ENCODE assay signal across 11 cellular contexts in the genomic region with DNA sequence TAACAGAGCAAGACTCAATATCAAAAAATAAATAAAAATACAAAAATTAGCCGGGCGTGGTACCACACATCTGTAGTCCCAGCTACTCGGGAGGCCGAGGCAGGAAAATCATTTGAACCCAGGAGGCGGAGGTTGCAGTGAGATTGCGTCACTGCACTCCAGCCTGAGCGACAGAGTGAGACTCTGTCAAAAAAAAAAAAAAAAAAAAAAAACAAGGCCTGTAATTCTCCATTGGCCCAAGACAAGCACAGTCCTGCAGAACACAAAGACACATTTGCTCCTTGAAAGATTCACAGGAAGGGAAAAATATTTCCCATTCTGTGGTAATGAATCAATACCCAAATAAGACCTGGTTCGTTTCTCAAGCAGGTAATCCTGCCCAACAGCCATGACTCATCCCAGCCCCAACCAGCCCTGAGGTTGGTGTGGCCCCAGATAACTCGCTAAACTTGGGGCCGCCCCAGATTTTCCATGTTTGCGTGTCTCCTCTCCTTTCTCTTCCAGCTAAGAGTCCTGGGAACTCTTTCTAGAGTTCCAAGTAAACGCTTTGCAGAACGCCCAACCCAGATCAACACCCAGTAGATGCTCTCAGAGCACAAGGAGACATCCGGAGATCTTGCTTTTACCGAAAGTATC. TPM values are rescaled to one million over a fixed set of nuclear protein-coding genes. Genes with fewer than 3 reads are reported as not detected.
A peak's percentile ranks its signal among the peaks of the same experiment; 100 is the strongest.
DNase-seq lines count a peak whose midpoint lies in the region; ATAC-seq, FAIRE-seq and TF ChIP-seq lines count a peak whose summit lies in the region.
"Had no signal": no experiment of that assay in that cellular context is flagged by ENCODE, and none has a peak within 500 bp of the region (broad histone marks: within the 10 kb centered on the region; RNA-seq: fewer than 3 reads in every experiment).

No MANE protein-coding gene starts in this region.

- no peaks in the 10 kb centered on the region for H3K9me1 ChIP-seq in K562 (ENCODE audit: control insufficient read depth, insufficient read depth, low read length)

- TF ChIP-seq RAD21 in K562 (CRISPR knock-in tag; conservative IDR thresholded peaks at IDR 0.05 in 1 of 2, IDR thresholded peaks at IDR 0.05 in 1 of 2): no peak

- peaks cover 49% of the 10 kb centered on the region for H3K4me1 Mint-ChIP-seq in stimulated activated naive CD8-positive, alpha-beta T cell treated with anti-CD3 and anti-CD28 coated beads, Interleukin-15, Interleukin-2, amounts not matched to agents 100 ng/mL and 50 ng/mL, for 24 hours (ENCODE audit: low read depth)

- H3K9me2 ChIP-seq in hepatocyte (replicated peaks; ENCODE audit: insufficient read depth): no peaks in the 10 kb centered on the region

- no peak for TF ChIP-seq POLR2A in K562 (conservative IDR thresholded peaks at IDR 0.05)

- no peak for ATAC-seq in stimulated activated naive CD8-positive, alpha-beta T cell treated with anti-CD3 and anti-CD28 coated beads, Interleukin-15, Interleukin-2, amounts not matched to agents 100 U/mL and 50 U/mL, for 24 hours
- ATAC-seq in K562 (peak; percentile 76), HG02938 (IDR thresholded peaks at IDR 0.05; ENCODE audit: unreplicated experiment) (no peak), GM18861 (IDR thresholded peaks at IDR 0.05; ENCODE audit: unreplicated experiment) (no peak), mucosa of descending colon (no peak)

- H3K27me3 Mint-ChIP-seq in stimulated activated naive CD8-positive, alpha-beta T cell treated with anti-CD3 and anti-CD28 coated beads, Interleukin-15, Interleukin-2, amounts not matched to agents 100 ng/mL and 50 ng/mL, for 24 hours: no peaks in the 10 kb centered on the region
- H3K27me3 Mint-ChIP-seq: CD8-positive, alpha-beta memory T cell had no signal

- H3K9me3 ChIP-seq in K562 (replicated peaks; ENCODE audit: control insufficient read depth, insufficient read depth, low read depth, low read length): no peaks in the 10 kb centered on the region
- no peaks in the 10 kb centered on the region for H3K9me3 ChIP-seq in hepatocyte (ENCODE audit: low read depth)
- no peaks in the 10 kb centered on the region for H3K9me3 ChIP-seq in mucosa of descending colon

- CTCF ChIA-PET in K562 (lab: Yijun Ruan, JAX; ENCODE audit: low intra/inter-chr PET ratio): no interaction called here

- intact Hi-C loops in K562 (cut with micrococcal nuclease) (no loop called here), mucosa of descending colon (cut with DNase I, micrococcal nuclease) (no loop called here)

- peaks cover 0 to 20% of the 10 kb centered on the region in 2 experiments; a peak in 2 of 5 replicates for H3K27me3 ChIP-seq in K562 (ENCODE audit: control insufficient read depth in 2 of 2, insufficient read depth in 2 of 2, low read length in 2 of 2)
- H3K27me3 ChIP-seq in hepatocyte: no peaks in the 10 kb centered on the region
- H3K27me3 ChIP-seq: cardiac muscle cell had no signal

- no peaks in the 10 kb centered on the region for H3K36me3 ChIP-seq in K562 (ENCODE audit: control insufficient read depth, insufficient read depth, low read length)
- no peaks in the 10 kb centered on the region for H3K36me3 ChIP-seq in hepatocyte (replicated peaks; ENCODE audit: insufficient read depth, low read depth)
- H3K36me3 ChIP-seq in mucosa of descending colon (ENCODE audit: low read depth): no peaks in the 10 kb centered on the region
- H3K36me3 ChIP-seq: cardiac muscle cell had no signal

- POLR2A ChIA-PET in K562 (lab: Yijun Ruan, JAX): interaction anchor here (1.0 to 1.6 kb wide), 3 partner anchors 9 to 67 kb away, joined by 3 to 8 read pairs (median 4); no protein-coding TSS in a partner anchor

- H3K4me1 ChIP-seq in K562 (replicated peaks in 1 of 2; ENCODE audit: control insufficient read depth in 2 of 2, insufficient read depth in 2 of 2, low read length in 2 of 2) (peaks cover 15 to 26% of the 10 kb centered on the region in 2 experiments), hepatocyte (ENCODE audit: insufficient read depth) (peaks cover 18% of the 10 kb centered on the region), mucosa of descending colon (ENCODE audit: low read depth) (no peaks in the 10 kb centered on the region)

- peak overlapping the region; percentile 37 for H3K27ac Mint-ChIP-seq in stimulated activated naive CD8-positive, alpha-beta T cell treated with anti-CD3 and anti-CD28 coated beads, Interleukin-15, Interleukin-2, amounts not matched to agents 100 ng/mL and 50 ng/mL, for 24 hours

- H3K27ac ChIP-seq in K562 (ENCODE audit: extremely low read depth, low read depth, low read length): peak overlapping the region; percentile 17; the same call in 1 of the 3 replicates
- H3K27ac ChIP-seq in hepatocyte: peak overlapping the region; percentile 40
- H3K27ac ChIP-seq: cardiac muscle cell had no signal

- no peak overlapping the region for H2AFZ ChIP-seq in K562 (ENCODE audit: low read depth, low read length)
- H2AFZ ChIP-seq in hepatocyte: no peak overlapping the region

- peak; percentile 73 for TF ChIP-seq EP300 in K562 (IDR thresholded peaks at IDR 0.05; ENCODE audit: low read length)

- TF ChIP-seq CTCF in K562 (IDR thresholded peaks at IDR 0.05 in 2 of 3, conservative IDR thresholded peaks at IDR 0.05 in 1 of 3; ENCODE audit: insufficient read depth in 2 of 3, low read depth in 1 of 3, low read length in 3 of 3) (no peak), hepatocyte (IDR thresholded peaks at IDR 0.05; ENCODE audit: poor library complexity) (no peak), mucosa of descending colon (IDR thresholded peaks at IDR 0.05) (no peak)

- peak overlapping the region; percentile 41 for H3K4me3 Mint-ChIP-seq in stimulated activated naive CD8-positive, alpha-beta T cell treated with anti-CD3 and anti-CD28 coated beads, Interleukin-15, Interleukin-2, amounts not matched to agents 100 ng/mL and 50 ng/mL, for 24 hours
- H3K4me3 Mint-ChIP-seq: CD8-positive, alpha-beta memory T cell; immature natural killer cell had no signal

- no peaks in the 10 kb centered on the region for H4K20me1 ChIP-seq in K562 (replicated peaks; ENCODE audit: control insufficient read depth, insufficient read depth, low read length)
- H4K20me1 ChIP-seq in hepatocyte (ENCODE audit: insufficient read depth, poor library complexity, severe bottlenecking): no peaks in the 10 kb centered on the region

- no peak overlapping the region for H3K4me3 ChIP-seq in K562
- no peak overlapping the region for H3K4me3 ChIP-seq in hepatocyte
- no peak overlapping the region for H3K4me3 ChIP-seq in mucosa of descending colon
- H3K4me3 ChIP-seq: cardiac muscle cell had no signal

- WGBS in K562 (ENCODE audit: insufficient coverage, low coverage, missing lambda C conversion rate): 2% methylated on average over 14 of the region's 15 CpGs
- 72% methylated on average over 15 of the region's 15 CpGs for WGBS in hepatocyte (ENCODE audit: low lambda C conversion rate, missing lambda C conversion rate)

- no peak for FAIRE-seq in K562 (lab: Jason Lieb, UNC)

- H3K4me2 ChIP-seq in K562 (ENCODE audit: insufficient read depth, low read length) (peak overlapping the region; percentile 45; the same call in 1 of the 2 replicates), hepatocyte (no peak overlapping the region)

- peak overlapping the region in 1 of 2 experiments; percentile 37; a peak in 1 of 4 replicates for H3K9ac ChIP-seq in K562 (ENCODE audit: insufficient read depth in 1 of 2, low read depth in 2 of 2, low read length in 2 of 2)

- no peaks in the 10 kb centered on the region for H3K9me3 Mint-ChIP-seq in stimulated activated naive CD8-positive, alpha-beta T cell treated with anti-CD3 and anti-CD28 coated beads, Interleukin-15, Interleukin-2, amounts not matched to agents 100 ng/mL and 50 ng/mL, for 24 hours
- H3K9me3 Mint-ChIP-seq: CD8-positive, alpha-beta memory T cell; immature natural killer cell had no signal

- H3K36me3 Mint-ChIP-seq in stimulated activated naive CD8-positive, alpha-beta T cell treated with anti-CD3 and anti-CD28 coated beads, Interleukin-15, Interleukin-2, amounts not matched to agents 100 ng/mL and 50 ng/mL, for 24 hours (ENCODE audit: low read depth): no peaks in the 10 kb centered on the region
- H3K36me3 Mint-ChIP-seq: CD8-positive, alpha-beta memory T cell; immature natural killer cell had no signal

- BruUV-seq in K562 (replicated peaks; lab: Mats Ljungman, UMichigan): no TSS peak

- in situ Hi-C loops in K562 (cut with MboI): no loop called here

- H3K79me2 ChIP-seq in K562 (ENCODE audit: control insufficient read depth, insufficient read depth, low read length): no peaks in the 10 kb centered on the region
- H3K79me2 ChIP-seq in hepatocyte: no peaks in the 10 kb centered on the region

- no peak for DNase-seq in stimulated activated naive CD8-positive, alpha-beta T cell treated with anti-CD3 and anti-CD28 coated beads, Interleukin-15, Interleukin-2, amounts not matched to agents 100 U/mL and 50 U/mL, for 24 hours
- DNase-seq in K562 (ENCODE audit: extremely low read depth in 1 of 4, low spot score in 3 of 4) (peak in 3 of 4 experiments; percentile 25 to 58 (median 40)), hepatocyte (ENCODE audit: low spot score) (peak; percentile 54), epidermal melanocyte (ENCODE audit: insufficient read length, low spot score) (no peak), mucosa of descending colon (no peak)
- DNase-seq: CD8-positive, alpha-beta memory T cell; immature natural killer cell had no signal

RNA-seq across cellular contexts. Expression of a gene that starts 40.3 kb away (rescaled TPM):
- 0.81 and 2.2 TPM in 2 replicates for total RNA-seq in K562 (2011; cell fraction: chromatin; rRNA removed; ENCODE audit: low replicate concordance)
- 1.7 and 2.0 TPM in 2 replicates for total RNA-seq in K562 (2011; cell fraction: nucleolus; rRNA removed)
- 1.8 and 2.4 TPM in 2 replicates for total RNA-seq in K562 (2011; cell fraction: nucleoplasm; rRNA removed)
- total RNA-seq in K562 (2014; rRNA removed): 1.4 and 2.4 TPM in 2 replicates
- total RNA-seq in K562 (2014; rRNA removed; fragmentation: Illumina TruSeq; extraction: Trizol): 1.5 and 1.6 TPM in 2 replicates
- 2.8 and 3.0 TPM in 2 replicates for total RNA-seq in K562 (2015; rRNA removed; fragmentation: Illumina TruSeq; extraction: Trizol)
- total RNA-seq in K562 (2021): 2.0 and 2.9 TPM in 2 replicates
- polyA plus RNA-seq in K562 (2011; rRNA removed): 2.2 and 2.3 TPM in 2 replicates
- polyA plus RNA-seq in K562 (2011; cell fraction: cytosol; rRNA removed): 2.3 and 2.9 TPM in 2 replicates
- 1.2 and 2.1 TPM in 2 replicates for polyA plus RNA-seq in K562 (2011; cell fraction: nucleus; rRNA removed)
- 3.0 and 3.7 TPM in 2 replicates for polyA plus RNA-seq in K562 (2012)
- 1.9 and 2.6 TPM in 2 replicates for polyA plus RNA-seq in K562 (2014; fragmentation: Illumina TruSeq; extraction: Trizol)
- polyA plus RNA-seq in K562 (2014; fragmentation: Nextera tagmentation; extraction: Ambion mirVana): under 1 TPM; 0.07 to 0.22 TPM
- polyA plus RNA-seq in K562 (2014; rRNA removed): 1.9 and 2.5 TPM in 2 replicates
- 1.4 TPM in 2 replicates for polyA minus RNA-seq in K562 (2011; rRNA and poly(A)+ RNA removed)
- polyA minus RNA-seq in K562 (2011; cell fraction: cytosol; rRNA and poly(A)+ RNA removed): 0.67 and 1.7 TPM in 2 replicates
- polyA minus RNA-seq in K562 (2011; cell fraction: nucleus; rRNA and poly(A)+ RNA removed): 0.94 and 2.0 TPM in 2 replicates
- 18.8 and 18.9 TPM in 2 replicates for total RNA-seq in hepatocyte
- 16.4 and 16.7 TPM in 2 replicates for polyA plus RNA-seq in hepatocyte
- 10 to 100 TPM in 1 of 3 donors, 1 to 10 TPM in 2; 2.3 to 22.1 (median 4.2) TPM for total RNA-seq in mucosa of descending colon

RNA-seq across cellular contexts. Expression of a gene that starts 41.2 kb away (rescaled TPM):
- 1.8 and 3.5 TPM in 2 replicates for total RNA-seq in K562 (2011; cell fraction: chromatin; rRNA removed; ENCODE audit: low replicate concordance)
- total RNA-seq in K562 (2011; cell fraction: nucleolus; rRNA removed): 1.3 and 2.8 TPM in 2 replicates
- 1.2 and 3.2 TPM in 2 replicates for total RNA-seq in K562 (2011; cell fraction: nucleoplasm; rRNA removed)
- total RNA-seq in K562 (2014; rRNA removed) (4.1 and 6.2 TPM in 2 replicates), K562 (2014; rRNA removed; fragmentation: Illumina TruSeq; extraction: Trizol) (7.5 and 10.0 TPM in 2 replicates), K562 (2015; rRNA removed; fragmentation: Illumina TruSeq; extraction: Trizol) (11.1 and 11.9 TPM in 2 replicates), K562 (2021) (10.8 and 13.9 TPM in 2 replicates), hepatocyte (65.6 and 78.9 TPM in 2 replicates), mucosa of descending colon (100 to 1,000 TPM; 140 to 308 (median 246) TPM)
- polyA plus RNA-seq in K562 (2011; rRNA removed) (4.4 and 7.8 TPM in 2 replicates), K562 (2014; fragmentation: Illumina TruSeq; extraction: Trizol) (14.1 and 14.8 TPM in 2 replicates), K562 (2014; fragmentation: Nextera tagmentation; extraction: Ambion mirVana) (10 to 100 TPM; 14.9 to 17.8 TPM), K562 (2014; rRNA removed) (4.9 and 6.8 TPM in 2 replicates), hepatocyte (119 and 134 TPM in 2 replicates)
- 15.6 and 16.4 TPM in 2 replicates for polyA plus RNA-seq in K562 (2011; cell fraction: cytosol; rRNA removed)
- 4.4 and 4.7 TPM in 2 replicates for polyA plus RNA-seq in K562 (2011; cell fraction: nucleus; rRNA removed)
- polyA plus RNA-seq in K562 (2012): 14.5 and 40.7 TPM in 2 replicates
- polyA minus RNA-seq in K562 (2011; rRNA and poly(A)+ RNA removed): 2.9 and 3.1 TPM in 2 replicates
- polyA minus RNA-seq in K562 (2011; cell fraction: cytosol; rRNA and poly(A)+ RNA removed): 2.1 and 4.6 TPM in 2 replicates
- polyA minus RNA-seq in K562 (2011; cell fraction: nucleus; rRNA and poly(A)+ RNA removed): 1.2 and 2.2 TPM in 2 replicates

Comparison
In these comparisons a context has a peak if more than half of its experiments do, and no peak if none do; other contexts are left out.
1. DNase-seq: peak in K562 (3 of 4) and hepatocyte (single experiment); none in stimulated activated naive CD8-positive, alpha-beta T cell treated with anti-CD3 and anti-CD28 coated beads, Interleukin-15, Interleukin-2, amounts not matched to agents 100 U/mL and 50 U/mL, for 24 hours (single experiment), epidermal melanocyte (single experiment) and mucosa of descending colon (0 of 3).